In the genomic region with DNA sequence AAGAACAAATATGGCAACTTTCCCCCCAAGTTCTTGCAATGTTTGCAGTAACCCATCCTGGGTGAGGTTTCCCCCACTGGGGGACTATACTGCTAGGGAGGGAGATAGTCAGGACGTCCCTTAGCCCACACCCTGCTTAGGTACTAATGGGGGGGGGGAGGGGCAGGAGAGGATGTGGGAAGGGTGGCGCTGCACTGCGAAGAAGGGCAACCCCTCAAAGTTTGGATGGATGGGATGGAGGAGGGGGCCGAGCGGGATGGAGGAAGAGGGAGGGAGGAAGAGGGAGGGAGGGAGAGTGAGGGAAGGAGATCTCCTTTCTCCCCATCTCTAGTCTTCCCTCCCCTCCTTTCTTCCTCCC, we compare ENCODE assay signal across 9 cellular contexts.
DNase-seq lines count a peak whose midpoint lies in the region; ATAC-seq, FAIRE-seq and TF ChIP-seq lines count a peak whose summit lies in the region.
"Had no signal": no experiment of that assay in that cellular context is flagged by ENCODE, and none has a peak within 500 bp of the region (broad histone marks: within the 10 kb centered on the region; RNA-seq: fewer than 3 reads in every experiment).

No MANE protein-coding gene starts in this region.

- POLR2A ChIA-PET in activated naive CD8-positive, alpha-beta T cell treated with anti-CD3 and anti-CD28 coated beads, Interleukin-2, amount 10 ng/mL, durations not matched to agents 7 days and 5 days (lab: Charles Lee): no interaction called here

- no peaks in the 10 kb centered on the region for H3K36me3 Mint-ChIP-seq in activated naive CD4-positive, alpha-beta T cell treated with anti-CD3 and anti-CD28 coated beads, Interleukin-2, amount 50 U/mL, for 24 hours
- H3K36me3 Mint-ChIP-seq in activated naive CD4-positive, alpha-beta T cell treated with anti-CD3 and anti-CD28 coated beads, Interleukin-2, amount 50 U/mL, for 72 hours: peaks cover 17 to 22% of the 10 kb centered on the region in 2 donors
- peaks cover 1% of the 10 kb centered on the region for H3K36me3 Mint-ChIP-seq in activated naive CD8-positive, alpha-beta T cell treated with anti-CD3 and anti-CD28 coated beads, Interleukin-2, amount 10 ng/mL, durations not matched to agents 7 days and 5 days

- peaks cover 66% of the 10 kb centered on the region for H3K27me3 Mint-ChIP-seq in activated naive CD4-positive, alpha-beta T cell treated with anti-CD3 and anti-CD28 coated beads, Interleukin-2, amount 50 U/mL, for 24 hours
- H3K27me3 Mint-ChIP-seq in activated naive CD8-positive, alpha-beta T cell treated with anti-CD3 and anti-CD28 coated beads, Interleukin-2, amount 10 ng/mL, durations not matched to agents 7 days and 5 days: peaks cover 93% of the 10 kb centered on the region

- ATAC-seq in activated naive CD4-positive, alpha-beta T cell treated with anti-CD3 and anti-CD28 coated beads, Interleukin-2, amount 50 U/mL, for 72 hours: no peak
- no peak for ATAC-seq in activated naive CD8-positive, alpha-beta T cell treated with anti-CD3 and anti-CD28 coated beads, Interleukin-2, amount 10 ng/mL, durations not matched to agents 7 days and 5 days (ENCODE audit: low read depth)
- no peak for ATAC-seq in HG03354 (IDR thresholded peaks at IDR 0.05; ENCODE audit: poor library complexity, severe bottlenecking, unreplicated experiment)
- ATAC-seq: HCT116 had no signal

- H3K9me3 Mint-ChIP-seq in activated naive CD4-positive, alpha-beta T cell treated with anti-CD3 and anti-CD28 coated beads, Interleukin-2, amount 50 U/mL, for 24 hours: no peaks in the 10 kb centered on the region
- H3K9me3 Mint-ChIP-seq in activated naive CD4-positive, alpha-beta T cell treated with anti-CD3 and anti-CD28 coated beads, Interleukin-2, amount 50 U/mL, for 72 hours: no peaks in the 10 kb centered on the region
- no peaks in the 10 kb centered on the region for H3K9me3 Mint-ChIP-seq in activated naive CD8-positive, alpha-beta T cell treated with anti-CD3 and anti-CD28 coated beads, Interleukin-2, amount 10 ng/mL, durations not matched to agents 7 days and 5 days

- TF ChIP-seq CTCF in kidney (IDR thresholded peaks at IDR 0.05; ENCODE audit: borderline replicate concordance, extremely low read depth, insufficient read depth): no peak

- no peak for TF ChIP-seq POLR2A in H54 (IDR thresholded peaks at IDR 0.05; ENCODE audit: low read depth, low read length)

- WGBS in thymus: 0% methylated on average over 5 of the region's 5 CpGs

- no peak for DNase-seq in activated naive CD4-positive, alpha-beta T cell treated with anti-CD3 and anti-CD28 coated beads, Interleukin-2, amount 50 U/mL, for 72 hours (ENCODE audit: low spot score in 2 of 2)
- DNase-seq in activated naive CD8-positive, alpha-beta T cell treated with anti-CD3 and anti-CD28 coated beads, Interleukin-2, amount 10 ng/mL, durations not matched to agents 7 days and 5 days: no peak
- DNase-seq in kidney: no peak
- DNase-seq in H54 (ENCODE audit: insufficient read length, low spot score): no peak
- DNase-seq in HPDE6-E6E7 (ENCODE audit: extremely low spot score): no peak

- H3K27ac Mint-ChIP-seq in activated naive CD4-positive, alpha-beta T cell treated with anti-CD3 and anti-CD28 coated beads, Interleukin-2, amount 50 U/mL, for 24 hours: no peak overlapping the region
- H3K27ac Mint-ChIP-seq in activated naive CD4-positive, alpha-beta T cell treated with anti-CD3 and anti-CD28 coated beads, Interleukin-2, amount 50 U/mL, for 72 hours: no peak overlapping the region
- H3K27ac Mint-ChIP-seq in activated naive CD8-positive, alpha-beta T cell treated with anti-CD3 and anti-CD28 coated beads, Interleukin-2, amount 10 ng/mL, durations not matched to agents 7 days and 5 days: no peak overlapping the region

- no peak overlapping the region for H3K9ac ChIP-seq in kidney (ENCODE audit: low read length in 2 of 2)

- no peak overlapping the region for H3K27ac ChIP-seq in kidney (ENCODE audit: low read depth in 2 of 2, low read length in 2 of 2)
- H3K27ac ChIP-seq in thymus (ENCODE audit: low read depth): no peak overlapping the region

- H3K9me3 ChIP-seq in kidney (ENCODE audit: control insufficient read depth in 1 of 2, low read length in 2 of 2) (no peaks in the 10 kb centered on the region), thymus (ENCODE audit: control insufficient read depth) (no peaks in the 10 kb centered on the region)

- peak overlapping the region; percentile 83 for H3K4me3 Mint-ChIP-seq in activated naive CD4-positive, alpha-beta T cell treated with anti-CD3 and anti-CD28 coated beads, Interleukin-2, amount 50 U/mL, for 24 hours
- H3K4me3 Mint-ChIP-seq in activated naive CD8-positive, alpha-beta T cell treated with anti-CD3 and anti-CD28 coated beads, Interleukin-2, amount 10 ng/mL, durations not matched to agents 7 days and 5 days: peak overlapping the region; percentile 54

- H3K4me3 ChIP-seq in kidney (ENCODE audit: low read length in 2 of 2) (peak overlapping the region; percentile 22 to 43), thymus (ENCODE audit: low read length) (peak overlapping the region; percentile 36)

- peaks cover 84% of the 10 kb centered on the region for H3K27me3 ChIP-seq in thymus (ENCODE audit: control insufficient read depth, insufficient read depth)

- peaks cover 54% of the 10 kb centered on the region for H3K4me1 Mint-ChIP-seq in activated naive CD4-positive, alpha-beta T cell treated with anti-CD3 and anti-CD28 coated beads, Interleukin-2, amount 50 U/mL, for 24 hours
- H3K4me1 Mint-ChIP-seq in activated naive CD8-positive, alpha-beta T cell treated with anti-CD3 and anti-CD28 coated beads, Interleukin-2, amount 10 ng/mL, durations not matched to agents 7 days and 5 days: peaks cover 33% of the 10 kb centered on the region

- intact Hi-C loops in kidney (cut with DNase I): no loop called here

- H3K36me3 ChIP-seq in kidney (ENCODE audit: control insufficient read depth in 1 of 2, insufficient read depth in 2 of 2, low read length in 2 of 2): no peaks in the 10 kb centered on the region
- no peaks in the 10 kb centered on the region for H3K36me3 ChIP-seq in thymus (ENCODE audit: control insufficient read depth, insufficient read depth)

- no peak for FAIRE-seq in kidney (lab: Jason Lieb, UNC)
- FAIRE-seq in H54 (lab: Jason Lieb, UNC): no peak

- H3K4me1 ChIP-seq in kidney (ENCODE audit: control insufficient read depth in 1 of 2, insufficient read depth in 1 of 2, low read depth in 1 of 2, low read length in 2 of 2) (peaks cover 4 to 12% of the 10 kb centered on the region in 2 donors), thymus (ENCODE audit: control insufficient read depth, insufficient read depth, low read length) (peaks cover 5% of the 10 kb centered on the region)
